8 cellular contexts compared by ENCODE assay signal in the genomic region with DNA sequence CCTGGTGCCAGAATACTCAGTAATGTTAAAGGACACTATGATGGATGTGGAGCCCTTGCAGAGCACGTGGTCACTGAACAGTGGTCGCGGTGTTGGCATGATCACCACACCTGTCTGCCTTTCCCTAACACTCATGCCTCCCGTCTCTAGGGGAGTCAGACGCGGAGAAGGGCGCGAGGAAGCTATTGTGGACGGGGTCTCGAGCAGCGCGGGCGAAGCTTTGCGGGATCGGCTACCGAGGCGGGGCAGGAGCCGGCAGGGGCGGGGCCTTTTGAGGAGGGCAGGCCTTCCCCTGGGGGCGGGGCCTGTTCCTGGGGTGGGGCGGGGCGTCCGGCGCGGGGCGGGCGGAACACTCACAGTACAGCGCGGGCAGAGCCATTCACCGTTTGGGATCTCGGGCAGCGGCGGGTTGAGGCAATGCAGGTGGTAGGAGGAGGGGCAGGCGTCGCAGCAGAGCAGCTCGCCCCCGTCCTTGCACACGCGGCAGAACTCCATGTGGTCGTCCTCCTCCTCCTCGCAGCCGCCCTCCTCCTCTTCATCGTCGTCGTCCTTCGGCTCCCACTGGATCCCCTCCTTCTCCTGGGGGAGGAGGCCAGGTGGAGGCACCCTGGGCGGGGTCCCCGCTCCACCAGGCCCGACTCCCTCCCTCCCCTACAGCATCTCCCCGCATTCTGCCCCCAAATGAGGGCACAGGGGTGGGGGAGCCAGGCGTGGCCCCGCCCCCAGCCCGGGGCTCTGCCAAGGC. TPM values are rescaled to one million over a fixed set of nuclear protein-coding genes. Genes with fewer than 3 reads are reported as not detected.
A peak's percentile ranks its signal among the peaks of the same experiment; 100 is the strongest.
DNase-seq lines count a peak whose midpoint lies in the region; ATAC-seq, FAIRE-seq and TF ChIP-seq lines count a peak whose summit lies in the region.

No MANE protein-coding gene starts in this region.

- no peak overlapping the region for H4K8ac ChIP-seq in IMR-90 (ENCODE audit: low read depth in 2 of 2, low read length in 2 of 2)

- H3K4me3 Mint-ChIP-seq in activated CD4-positive, alpha-beta T cell treated with anti-CD3 and anti-CD28 coated beads, Interleukin-2, amount 10 ng/mL, durations not matched to agents 7 days and 5 days, result peak overlapping the region; percentile 46
- H3K4me3 Mint-ChIP-seq in naive thymus-derived CD4-positive, alpha-beta T cell, result peak overlapping the region in 6 of 10 donors; percentile 59 to 86 (median 78)

- peak overlapping the region; percentile 95 for H3K4me2 ChIP-seq in A549
- H3K4me2 ChIP-seq in IMR-90 (ENCODE audit: low read depth, low read length), result peak overlapping the region; percentile 51

- H3K36me3 ChIP-seq in IMR-90 (ENCODE audit: control insufficient read depth, insufficient read depth, low read length), result no peaks in the 10 kb centered on the region
- no peaks in the 10 kb centered on the region for H3K36me3 ChIP-seq in naive thymus-derived CD4-positive, alpha-beta T cell (ENCODE audit: control insufficient read depth in 2 of 3, insufficient read depth in 3 of 3, low read length in 3 of 3)

- CTCF ChIA-PET in A549 (lab: Yijun Ruan, JAX) (interaction anchor here (1.0 kb wide), 1 partner anchor 36 kb away, joined by 3 read pairs; no protein-coding TSS in a partner anchor), IMR-90 (lab: Yijun Ruan, JAX) (no interaction called here)
- CTCF ChIA-PET in activated CD4-positive, alpha-beta T cell treated with anti-CD3 and anti-CD28 coated beads, Interleukin-2, amount 10 ng/mL, durations not matched to agents 7 days and 5 days (lab: Charles Lee), result no interaction called here
- CTCF ChIA-PET in naive thymus-derived CD4-positive, alpha-beta T cell (lab: Charles Lee), result no interaction called here

- no peak for TF ChIP-seq CTCF in A549 (IDR thresholded peaks at IDR 0.05)
- no peak for TF ChIP-seq CTCF in IMR-90 (conservative IDR thresholded peaks at IDR 0.05; ENCODE audit: low read depth, low read length)

- H3K14ac ChIP-seq in IMR-90 (replicated peaks; ENCODE audit: low read depth, low read length), result no peak overlapping the region

- peak; percentile 54 to 57 for DNase-seq in A549 (ENCODE audit: low read depth in 1 of 2, low spot score in 1 of 2)
- DNase-seq in IMR-90, result no peak
- DNase-seq in activated CD4-positive, alpha-beta T cell treated with anti-CD3 and anti-CD28 coated beads, Interleukin-2, amount 10 ng/mL, durations not matched to agents 7 days and 5 days, result peak; percentile 74
- DNase-seq in naive thymus-derived CD4-positive, alpha-beta T cell, result peak; percentile 21 to 80 (median 55)
- peak; percentile 56 for DNase-seq in stimulated activated naive CD4-positive, alpha-beta T cell treated with Interleukin-2 at 50 U/mL for 16 hours (lab: John Stamatoyannopoulos, UW)
- DNase-seq in epidermal melanocyte (ENCODE audit: insufficient read length, low spot score), result no peak

- no peak overlapping the region for H2AK5ac ChIP-seq in IMR-90 (ENCODE audit: low read depth, low read length)

- no peaks in the 10 kb centered on the region for H3K36me3 Mint-ChIP-seq in activated CD4-positive, alpha-beta T cell treated with anti-CD3 and anti-CD28 coated beads, Interleukin-2, amount 10 ng/mL, durations not matched to agents 7 days and 5 days (ENCODE audit: low read depth)
- no peaks in the 10 kb centered on the region for H3K36me3 Mint-ChIP-seq in naive thymus-derived CD4-positive, alpha-beta T cell

- TF ChIP-seq EP300 in A549 (IDR thresholded peaks at IDR 0.05), result no peak

- peaks cover 6% of the 10 kb centered on the region for H3K4me1 Mint-ChIP-seq in activated CD4-positive, alpha-beta T cell treated with anti-CD3 and anti-CD28 coated beads, Interleukin-2, amount 10 ng/mL, durations not matched to agents 7 days and 5 days
- H3K4me1 Mint-ChIP-seq in naive thymus-derived CD4-positive, alpha-beta T cell, result peaks cover 0 to 17% (median 9%) of the 10 kb centered on the region in 7 donors

- no peak overlapping the region for H3K4ac ChIP-seq in IMR-90 (ENCODE audit: low read depth, low read length)

- WGBS in A549 (ENCODE audit: missing lambda C conversion rate), result 10% methylated on average over 22 of the region's 53 CpGs
- WGBS in IMR-90 (ENCODE audit: extremely low coverage in 2 of 2, insufficient read length in 1 of 2), 2 experiments, result 0% methylated on average over 5 of the region's 53 CpGs; no CpG with 5 or more reads in 1 of the 2 experiments

- H3K9ac ChIP-seq in IMR-90 (ENCODE audit: low read depth, low read length), result no peak overlapping the region

- peak overlapping the region; percentile 81 for H2AFZ ChIP-seq in IMR-90 (replicated peaks; ENCODE audit: low read length, poor library complexity)

- TF ChIP-seq POLR2A in A549 (IDR thresholded peaks at IDR 0.05; ENCODE audit: low read length) (no peak), IMR-90 (IDR thresholded peaks at IDR 0.05; ENCODE audit: low read depth, low read length) (no peak)

- no peak overlapping the region for H2BK5ac ChIP-seq in IMR-90 (ENCODE audit: low read depth, low read length, poor library complexity, severe bottlenecking)

- H4K91ac ChIP-seq in IMR-90 (ENCODE audit: insufficient read depth, low read depth, low read length), result no peak overlapping the region

- ATAC-seq in A549 (peak; percentile 77 to 92), IMR-90 (ENCODE audit: low read depth) (peak; percentile 92), GM19467 (IDR thresholded peaks at IDR 0.05; ENCODE audit: unreplicated experiment) (no peak)
- peak; percentile 92 for ATAC-seq in naive thymus-derived CD4-positive, alpha-beta T cell

- 0 out of 3 replicates have a peak, but pooled peaks cover 3% of the 10 kb centered on the region for H3K4me1 ChIP-seq in A549
- H3K4me1 ChIP-seq in IMR-90 (ENCODE audit: control insufficient read depth, insufficient read depth, low read length), result no peaks in the 10 kb centered on the region
- H3K4me1 ChIP-seq in naive thymus-derived CD4-positive, alpha-beta T cell (ENCODE audit: control insufficient read depth in 2 of 2, insufficient read depth in 2 of 2, low read length in 2 of 2), result peaks cover 0 to 3% of the 10 kb centered on the region in 2 donors

- no peak overlapping the region for H3K18ac ChIP-seq in IMR-90 (ENCODE audit: low read depth, low read length)

- H2AK9ac ChIP-seq in IMR-90 (replicated peaks; ENCODE audit: low read depth, low read length, poor library complexity), result no peak overlapping the region

- no peaks in the 10 kb centered on the region for H3K79me1 ChIP-seq in IMR-90 (ENCODE audit: low read depth in 1 of 2, low read length in 2 of 2)

- intact Hi-C loops in IMR-90 (cut with micrococcal nuclease), result no loop called here
- intact Hi-C loops in naive thymus-derived CD4-positive, alpha-beta T cell (cut with micrococcal nuclease), result loop anchor here in 1 of 2 donors (2.0 kb wide), 1 partner anchor 22 kb away; no protein-coding TSS in a partner anchor

- dilution Hi-C loops in IMR-90 (cut with HindIII; ENCODE audit: low sequenced_read_pairs, unreplicated experiment), result no loop called here

- H3K27ac Mint-ChIP-seq in activated CD4-positive, alpha-beta T cell treated with anti-CD3 and anti-CD28 coated beads, Interleukin-2, amount 10 ng/mL, durations not matched to agents 7 days and 5 days, result no peak overlapping the region
- no peak overlapping the region for H3K27ac Mint-ChIP-seq in naive thymus-derived CD4-positive, alpha-beta T cell

- H3K9me3 ChIP-seq in A549, result no peaks in the 10 kb centered on the region
- H3K9me3 ChIP-seq in IMR-90 (ENCODE audit: control insufficient read depth, insufficient read depth, low read length), result no peaks in the 10 kb centered on the region
- H3K9me3 ChIP-seq in naive thymus-derived CD4-positive, alpha-beta T cell (ENCODE audit: control insufficient read depth in 2 of 3, low read length in 3 of 3), result no peaks in the 10 kb centered on the region

- TF ChIP-seq RAD21 in A549 (conservative IDR thresholded peaks at IDR 0.05 in 1 of 2, IDR thresholded peaks at IDR 0.05 in 1 of 2), result no peak
- TF ChIP-seq RAD21 in IMR-90 (IDR thresholded peaks at IDR 0.05; ENCODE audit: low read length), result no peak

- H2BK15ac ChIP-seq in IMR-90 (ENCODE audit: low read depth, low read length), result no peak overlapping the region

- H3K27me3 ChIP-seq in IMR-90 (ENCODE audit: control insufficient read depth, insufficient read depth, low read length), result peaks cover 46% of the 10 kb centered on the region
- H3K27me3 ChIP-seq in naive thymus-derived CD4-positive, alpha-beta T cell (ENCODE audit: control insufficient read depth in 2 of 2, insufficient read depth in 2 of 2, low read length in 2 of 2), result peaks cover 0 to 3% of the 10 kb centered on the region in 2 donors

- peak overlapping the region; percentile 45 to 66; a peak in 4 of 6 replicates for H3K27ac ChIP-seq in A549
- no peak overlapping the region for H3K27ac ChIP-seq in IMR-90 (ENCODE audit: insufficient read depth, low read length)
- H3K27ac ChIP-seq in cingulate gyrus (ENCODE audit: low read depth, low read length), result peak overlapping the region; percentile 29
- H3K27ac ChIP-seq in naive thymus-derived CD4-positive, alpha-beta T cell (ENCODE audit: low read depth, low read length), result no peak overlapping the region

- peaks cover 5% of the 10 kb centered on the region for H3K27me3 Mint-ChIP-seq in activated CD4-positive, alpha-beta T cell treated with anti-CD3 and anti-CD28 coated beads, Interleukin-2, amount 10 ng/mL, durations not matched to agents 7 days and 5 days
- peaks cover 0 to 10% (median 4%) of the 10 kb centered on the region in 5 donors for H3K27me3 Mint-ChIP-seq in naive thymus-derived CD4-positive, alpha-beta T cell

- in situ Hi-C loops in IMR-90 (cut with MboI; ENCODE audit: low sequenced_read_pairs), result no loop called here

- no peaks in the 10 kb centered on the region for H3K9me3 Mint-ChIP-seq in activated CD4-positive, alpha-beta T cell treated with anti-CD3 and anti-CD28 coated beads, Interleukin-2, amount 10 ng/mL, durations not matched to agents 7 days and 5 days
- peaks cover 0 to 1% (median 0%) of the 10 kb centered on the region in 11 donors for H3K9me3 Mint-ChIP-seq in naive thymus-derived CD4-positive, alpha-beta T cell

- no peak overlapping the region for H2BK20ac ChIP-seq in IMR-90 (ENCODE audit: low read depth, low read length)

- BruUV-seq in IMR-90 (replicated peaks; lab: Mats Ljungman, UMichigan), result no TSS peak

- POLR2A ChIA-PET in A549 (lab: Yijun Ruan, JAX) (no interaction called here), IMR-90 (lab: Charles Lee; ENCODE audit: unreplicated experiment) (no interaction called here)
- POLR2A ChIA-PET in activated CD4-positive, alpha-beta T cell treated with anti-CD3 and anti-CD28 coated beads, Interleukin-2, amount 10 ng/mL, durations not matched to agents 7 days and 5 days (lab: Charles Lee), result no interaction called here
- POLR2A ChIA-PET in naive thymus-derived CD4-positive, alpha-beta T cell (lab: Charles Lee), result no interaction called here

- 0 out of 2 replicates have a peak, but pooled peaks cover 2% of the 10 kb centered on the region for H4K20me1 ChIP-seq in IMR-90 (ENCODE audit: insufficient read depth, low read length)

- FAIRE-seq in A549 (lab: Jason Lieb, UNC), result no peak

- H3K56ac ChIP-seq in IMR-90 (ENCODE audit: extremely low read depth, insufficient read depth, low read length), result no peak overlapping the region

- no peak overlapping the region for H2BK120ac ChIP-seq in IMR-90 (ENCODE audit: low read depth, low read length)

- H3K4me3 ChIP-seq in A549, result peak overlapping the region; percentile 37
- H3K4me3 ChIP-seq in IMR-90 (ENCODE audit: insufficient read depth, low read depth, low read length), result no peak overlapping the region
- H3K4me3 ChIP-seq in naive thymus-derived CD4-positive, alpha-beta T cell (ENCODE audit: low read length), result no peak overlapping the region

- no peak overlapping the region for H4K5ac ChIP-seq in IMR-90 (ENCODE audit: low read depth, low read length)

- no peaks in the 10 kb centered on the region for H3K9me1 ChIP-seq in IMR-90 (ENCODE audit: insufficient read depth, low read length)

- H3K23ac ChIP-seq in IMR-90 (ENCODE audit: low read depth, low read length), result no peak overlapping the region

RNA-seq across cellular contexts. Expression of gene CHD5, which starts 31.5 kb away (rescaled TPM):
- polyA plus RNA-seq in A549 (2011; rRNA removed) (0.17 and 0.21 TPM in 2 replicates), A549 (2017; fragmentation: RNase III; extraction: RNeasy Plus Mini Kit Qiagen cat#74134 plus additional on column Dnase treatment) (0.44 to 0.66 TPM (median 0.54 TPM) in 3 replicates), IMR-90 (2012; rRNA removed) (0.06 and 0.09 TPM in 2 replicates)
- polyA plus RNA-seq in A549 (2012; cell fraction: cytosol; rRNA removed), result 0.30 and 0.47 TPM in 2 replicates
- 1.6 and 1.8 TPM in 2 replicates for polyA plus RNA-seq in A549 (2012; cell fraction: nucleus; rRNA removed)
- polyA minus RNA-seq in A549 (2011; rRNA and poly(A)+ RNA removed), result 0.19 and 0.54 TPM in 2 replicates
- under 0.01 TPM in 1 of 2 replicates, not detected in the other for total RNA-seq in IMR-90 (2012; rRNA removed)
- 0.02 TPM in 1 of 2 replicates, not detected in the other for polyA plus RNA-seq in IMR-90 (2012; cell fraction: cytosol; rRNA removed)
- 0.37 and 0.48 TPM in 2 replicates for polyA plus RNA-seq in IMR-90 (2012; cell fraction: nucleus; rRNA removed; ENCODE audit: low replicate concordance)
- total RNA-seq in activated CD4-positive, alpha-beta T cell treated with anti-CD3 and anti-CD28 coated beads, Interleukin-2, amount 10 ng/mL, durations not matched to agents 7 days and 5 days, result under 1 TPM; 0.67 to 0.96 TPM
- total RNA-seq in naive thymus-derived CD4-positive, alpha-beta T cell, result 1 to 10 TPM in 1 of 5 experiments, under 1 TPM in 4; 0.14 to 2.8 (median 0.37) TPM
- not detected for polyA plus RNA-seq in naive thymus-derived CD4-positive, alpha-beta T cell

RNA-seq across cellular contexts. Expression of gene RPL22, which starts 50.7 kb away (rescaled TPM):
- 221 and 373 TPM in 2 replicates for polyA plus RNA-seq in A549 (2011; rRNA removed)
- 73.5 and 98.3 TPM in 2 replicates for polyA plus RNA-seq in A549 (2012; cell fraction: cytosol; rRNA removed)
- 13.1 and 21.3 TPM in 2 replicates for polyA plus RNA-seq in A549 (2012; cell fraction: nucleus; rRNA removed)
- polyA plus RNA-seq in A549 (2017; fragmentation: RNase III; extraction: RNeasy Plus Mini Kit Qiagen cat#74134 plus additional on column Dnase treatment), result 374 to 377 TPM (median 375 TPM) in 3 replicates
- 22.8 and 27.3 TPM in 2 replicates for polyA minus RNA-seq in A549 (2011; rRNA and poly(A)+ RNA removed)
- 26.2 and 71.9 TPM in 2 replicates for total RNA-seq in IMR-90 (2012; rRNA removed)
- polyA plus RNA-seq in IMR-90 (2012; rRNA removed), result 131 and 154 TPM in 2 replicates
- polyA plus RNA-seq in IMR-90 (2012; cell fraction: cytosol; rRNA removed), result 17.4 and 27.5 TPM in 2 replicates
- polyA plus RNA-seq in IMR-90 (2012; cell fraction: nucleus; rRNA removed; ENCODE audit: low replicate concordance), result 9.8 and 38.0 TPM in 2 replicates
- 100 to 1,000 TPM; 328 to 370 TPM for total RNA-seq in activated CD4-positive, alpha-beta T cell treated with anti-CD3 and anti-CD28 coated beads, Interleukin-2, amount 10 ng/mL, durations not matched to agents 7 days and 5 days
- total RNA-seq in naive thymus-derived CD4-positive, alpha-beta T cell, result 100 to 1,000 TPM; 431 to 720 (median 579) TPM
- polyA plus RNA-seq in naive thymus-derived CD4-positive, alpha-beta T cell, result 100 to 1,000 TPM; 129 to 298 TPM

RNA-seq across cellular contexts. Expression of gene RNF207, which starts 57.2 kb away (rescaled TPM):
- polyA plus RNA-seq in A549 (2011; rRNA removed) (11.3 and 17.9 TPM in 2 replicates), A549 (2017; fragmentation: RNase III; extraction: RNeasy Plus Mini Kit Qiagen cat#74134 plus additional on column Dnase treatment) (24.6 to 28.0 TPM (median 27.6 TPM) in 3 replicates), IMR-90 (2012; rRNA removed) (17.2 and 42.9 TPM in 2 replicates)
- polyA plus RNA-seq in A549 (2012; cell fraction: cytosol; rRNA removed), result 51.4 and 60.1 TPM in 2 replicates
- 287 and 554 TPM in 2 replicates for polyA plus RNA-seq in A549 (2012; cell fraction: nucleus; rRNA removed)
- 17.1 and 19.7 TPM in 2 replicates for polyA minus RNA-seq in A549 (2011; rRNA and poly(A)+ RNA removed)
- 2.7 and 3.9 TPM in 2 replicates for total RNA-seq in IMR-90 (2012; rRNA removed)
- 4.7 and 5.1 TPM in 2 replicates for polyA plus RNA-seq in IMR-90 (2012; cell fraction: cytosol; rRNA removed)
- polyA plus RNA-seq in IMR-90 (2012; cell fraction: nucleus; rRNA removed; ENCODE audit: low replicate concordance), result 181 and 244 TPM in 2 replicates
- 1 to 10 TPM; 4.0 to 7.4 TPM for total RNA-seq in activated CD4-positive, alpha-beta T cell treated with anti-CD3 and anti-CD28 coated beads, Interleukin-2, amount 10 ng/mL, durations not matched to agents 7 days and 5 days
- total RNA-seq in naive thymus-derived CD4-positive, alpha-beta T cell, result 10 to 100 TPM in 1 of 5 experiments, 1 to 10 TPM in 2, under 1 TPM in 2; 0.81 to 83.6 (median 3.1) TPM
- polyA plus RNA-seq in naive thymus-derived CD4-positive, alpha-beta T cell, result under 1 TPM; 0.09 to 0.17 TPM

Comparison
In these comparisons a context has a peak if more than half of its experiments do, and no peak if none do; other contexts are left out.
1. DNase-seq: peak in A549 (2 of 2), activated CD4-positive, alpha-beta T cell treated with anti-CD3 and anti-CD28 coated beads, Interleukin-2, amount 10 ng/mL, durations not matched to agents 7 days and 5 days (single experiment), naive thymus-derived CD4-positive, alpha-beta T cell (9 of 9) and stimulated activated naive CD4-positive, alpha-beta T cell treated with Interleukin-2 at 50 U/mL for 16 hours (single experiment); none in IMR-90 (single experiment) and epidermal melanocyte (single experiment).
2. H3K27ac ChIP-seq: peak in A549 (2 of 2) and cingulate gyrus (single experiment); none in IMR-90 (single experiment) and naive thymus-derived CD4-positive, alpha-beta T cell (single experiment).